ENCODE assay signal across 10 cellular contexts in the genomic region with DNA sequence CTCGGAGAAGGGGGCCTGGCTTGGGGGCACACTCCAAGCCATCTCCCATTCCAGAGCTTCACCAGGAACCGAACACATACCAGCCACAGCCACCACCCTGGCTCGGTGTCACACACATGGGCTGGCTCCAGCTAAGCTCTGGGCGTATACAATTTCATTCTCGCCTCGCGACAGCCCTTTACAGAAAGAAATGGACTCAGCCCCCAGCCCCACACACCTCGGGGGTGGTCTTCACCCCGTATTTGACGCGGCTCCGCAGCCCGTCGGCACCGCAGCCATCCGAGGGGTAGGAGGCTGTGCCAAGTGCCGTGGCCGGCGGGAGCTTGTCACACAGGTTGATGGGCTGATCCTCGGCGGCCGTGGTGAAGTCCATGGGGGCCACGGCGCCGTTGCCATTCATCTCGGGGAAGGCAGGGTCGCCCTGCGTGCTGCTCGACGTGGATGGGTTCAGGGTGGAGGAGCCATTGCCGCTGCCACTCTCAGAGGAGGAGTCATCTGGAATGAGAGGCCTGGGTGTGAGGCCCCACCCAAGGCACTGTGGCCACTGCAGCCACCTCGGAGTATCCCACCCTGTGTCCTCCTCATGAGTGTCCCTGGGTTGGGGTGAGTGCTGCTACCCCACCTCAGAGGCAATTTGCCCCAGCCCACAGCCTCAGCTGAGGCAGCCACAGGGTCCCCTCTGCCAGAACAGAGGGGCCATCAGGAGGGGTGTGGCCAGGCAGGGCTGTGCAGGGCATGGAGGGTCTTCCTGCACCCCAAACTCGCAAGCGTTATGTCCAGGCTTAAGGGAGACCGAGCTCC.
DNase-seq lines count a peak whose midpoint lies in the region; ATAC-seq and TF ChIP-seq lines count a peak whose summit lies in the region.
"Had no signal": no experiment of that assay in that cellular context is flagged by ENCODE, and none has a peak within 500 bp of the region (broad histone marks: within the 10 kb centered on the region; RNA-seq: fewer than 3 reads in every experiment).

No MANE protein-coding gene starts in this region.

- H3K27ac Mint-ChIP-seq in GM23338, result no peak overlapping the region

- no peak overlapping the region for H2AK5ac ChIP-seq in trophoblast cell (ENCODE audit: low read length)

- H4K91ac ChIP-seq in trophoblast cell (ENCODE audit: low read depth, low read length), result no peak overlapping the region

- H2AFZ ChIP-seq in GM23338 (no peak overlapping the region), SU-DHL-6 (ENCODE audit: low read depth, low read length, severe bottlenecking) (no peak overlapping the region), hepatocyte (no peak overlapping the region), trophoblast cell (ENCODE audit: insufficient read depth, low read length, poor library complexity) (no peak overlapping the region)

- H4K20me1 ChIP-seq in GM23338 (replicated peaks; ENCODE audit: insufficient read depth) (peaks cover 25% of the 10 kb centered on the region), SU-DHL-6 (ENCODE audit: low read depth, low read length) (no peaks in the 10 kb centered on the region), hepatocyte (ENCODE audit: insufficient read depth, poor library complexity, severe bottlenecking) (peaks cover 65% of the 10 kb centered on the region)

- peaks cover 14% of the 10 kb centered on the region for H3K4me1 ChIP-seq in GM23338 (ENCODE audit: insufficient read depth)
- peaks cover 23% of the 10 kb centered on the region for H3K4me1 ChIP-seq in hepatocyte (ENCODE audit: insufficient read depth)
- H3K4me1 ChIP-seq in trophoblast cell (ENCODE audit: control insufficient read depth in 1 of 2, insufficient read depth in 2 of 2, low read length in 2 of 2), result peaks cover 13 to 21% of the 10 kb centered on the region in 2 experiments

- H2BK12ac ChIP-seq in trophoblast cell (ENCODE audit: low read length), result no peak overlapping the region

- H3K79me1 ChIP-seq in trophoblast cell (ENCODE audit: low read length), result peaks cover 8% of the 10 kb centered on the region

- peaks cover 16% of the 10 kb centered on the region for H3K36me3 Mint-ChIP-seq in GM23338 (ENCODE audit: low read depth)

- H3K4me1 Mint-ChIP-seq in GM23338, result peaks cover 15% of the 10 kb centered on the region; the same call in 2 of the 3 replicates

- no peak overlapping the region for H2BK120ac ChIP-seq in trophoblast cell (ENCODE audit: insufficient read depth, low read length, poor library complexity)

- 0 out of 2 replicates have a peak, but pooled peaks cover 6% of the 10 kb centered on the region for H3K79me2 ChIP-seq in GM23338 (replicated peaks; ENCODE audit: insufficient read depth)
- no peaks in the 10 kb centered on the region for H3K79me2 ChIP-seq in SU-DHL-6 (ENCODE audit: insufficient read depth, low read length)
- H3K79me2 ChIP-seq in hepatocyte, result peaks cover 77% of the 10 kb centered on the region
- peaks cover 2% of the 10 kb centered on the region for H3K79me2 ChIP-seq in trophoblast cell (ENCODE audit: control insufficient read depth, insufficient read depth, low read length, poor library complexity)

- H3K4me3 Mint-ChIP-seq in GM23338, result peak overlapping the region; percentile 14; the same call in 1 of the 3 replicates

- H3K27me3 Mint-ChIP-seq in GM23338 (ENCODE audit: insufficient read depth, low read depth, poor library complexity), result peaks cover 14% of the 10 kb centered on the region

- H3K14ac ChIP-seq in trophoblast cell (ENCODE audit: low read length), result peak overlapping the region; percentile 1

- no peak for DNase-seq in GM23338 (ENCODE audit: low spot score)
- no peak for DNase-seq in hepatocyte (ENCODE audit: low spot score)
- no peak for DNase-seq in trophoblast cell
- DNase-seq in GF-D8 (lab: John Stamatoyannopoulos, UW), result no peak
- DNase-seq in NCI-H2196 treated with DMSO at 0.1 percent for 48 hours (lab: John Stamatoyannopoulos, UW; ENCODE audit: unreplicated experiment), result no peak
- DNase-seq in stimulated activated CD4-positive, alpha-beta T cell treated with anti-CD3 and anti-CD28 coated beads, Interleukin-4, amount 100 ng/mL, for 4 hours, result no peak

- H3K36me3 ChIP-seq in GM23338 (ENCODE audit: insufficient read depth) (peaks cover 4% of the 10 kb centered on the region; the same call in 1 of the 2 replicates), SU-DHL-6 (ENCODE audit: low read length) (no peaks in the 10 kb centered on the region), hepatocyte (replicated peaks; ENCODE audit: insufficient read depth, low read depth) (peaks cover 5% of the 10 kb centered on the region), trophoblast cell (ENCODE audit: control insufficient read depth in 1 of 2, insufficient read depth in 2 of 2, low read length in 2 of 2) (peaks cover 69 to 74% of the 10 kb centered on the region in 2 experiments)

- H3K9me3 Mint-ChIP-seq in GM23338, result no peaks in the 10 kb centered on the region
- H3K9me3 Mint-ChIP-seq: H9 had no signal

- H3F3A ChIP-seq in GM23338 (replicated peaks; ENCODE audit: low read depth) (0 out of 2 replicates have a peak, but pooled peaks cover 15% of the 10 kb centered on the region), SU-DHL-6 (ENCODE audit: insufficient read depth) (no peaks in the 10 kb centered on the region)

- H3K9me3 ChIP-seq in SU-DHL-6 (ENCODE audit: insufficient read depth, low read length) (no peaks in the 10 kb centered on the region), hepatocyte (ENCODE audit: low read depth) (no peaks in the 10 kb centered on the region), trophoblast cell (ENCODE audit: insufficient read depth, low read depth, low read length) (peaks cover 3% of the 10 kb centered on the region)
- H3K9me3 ChIP-seq: suprapubic skin had no signal

- no peaks in the 10 kb centered on the region for H3K27me3 ChIP-seq in GM23338 (ENCODE audit: insufficient read depth)
- H3K27me3 ChIP-seq in SU-DHL-6 (ENCODE audit: low read length), result no peaks in the 10 kb centered on the region
- no peaks in the 10 kb centered on the region for H3K27me3 ChIP-seq in hepatocyte
- no peaks in the 10 kb centered on the region for H3K27me3 ChIP-seq in trophoblast cell (ENCODE audit: insufficient read depth, low read length)
- H3K27me3 ChIP-seq: suprapubic skin had no signal

- H3K9ac ChIP-seq in SU-DHL-6 (ENCODE audit: low read length) (0 out of 2 replicates have a peak overlapping the region, but pooled peaks have one; percentile 34), trophoblast cell (ENCODE audit: low read length) (no peak overlapping the region)

- no peak overlapping the region for H2BK5ac ChIP-seq in trophoblast cell (ENCODE audit: low read depth, low read length, poor library complexity)

- peak overlapping the region; percentile 26 for H3K18ac ChIP-seq in trophoblast cell (ENCODE audit: low read length)

- H3K9me2 ChIP-seq in GM23338 (ENCODE audit: insufficient read depth) (no peaks in the 10 kb centered on the region), SU-DHL-6 (replicated peaks; ENCODE audit: insufficient read depth, low read length) (no peaks in the 10 kb centered on the region), hepatocyte (replicated peaks; ENCODE audit: insufficient read depth) (no peaks in the 10 kb centered on the region)

- ATAC-seq in GM23338, result no peak
- no peak for ATAC-seq in HG03025 (IDR thresholded peaks at IDR 0.05; ENCODE audit: low FRiP score, unreplicated experiment)

- no peak overlapping the region for H3K4ac ChIP-seq in trophoblast cell (ENCODE audit: low read depth, low read length)

- H3K27ac ChIP-seq in GM23338 (ENCODE audit: low read depth) (no peak overlapping the region), SU-DHL-6 (ENCODE audit: low read depth, low read length) (no peak overlapping the region), hepatocyte (peak overlapping the region; percentile 91), trophoblast cell (ENCODE audit: low read depth, low read length) (no peak overlapping the region)
- H3K27ac ChIP-seq: suprapubic skin had no signal

- peak overlapping the region; percentile 92 for H3K4me2 ChIP-seq in GM23338
- peak overlapping the region; percentile 49 for H3K4me2 ChIP-seq in SU-DHL-6 (ENCODE audit: low read depth, low read length, poor library complexity, severe bottlenecking)
- H3K4me2 ChIP-seq in hepatocyte, result peak overlapping the region; percentile 98
- H3K4me2 ChIP-seq in trophoblast cell (ENCODE audit: low read length), result no peak overlapping the region

- TF ChIP-seq CTCF in GM23338 (conservative IDR thresholded peaks at IDR 0.05; ENCODE audit: low read depth in 2 of 2) (no peak), SU-DHL-6 (IDR thresholded peaks at IDR 0.05; ENCODE audit: insufficient read depth, low read length, poor library complexity, severe bottlenecking) (no peak), hepatocyte (IDR thresholded peaks at IDR 0.05; ENCODE audit: poor library complexity) (no peak)

- H3K4me3 ChIP-seq in GM23338, result peak overlapping the region; percentile 82; the same call in 1 of the 2 replicates
- H3K4me3 ChIP-seq in SU-DHL-6 (ENCODE audit: insufficient read depth, low read length, poor library complexity, severe bottlenecking), result no peak overlapping the region
- H3K4me3 ChIP-seq in hepatocyte, result no peak overlapping the region
- no peak overlapping the region for H3K4me3 ChIP-seq in trophoblast cell (ENCODE audit: low read depth, low read length)

- no peak overlapping the region for H4K12ac ChIP-seq in trophoblast cell (ENCODE audit: low read depth, low read length)

- no peak overlapping the region for H4K8ac ChIP-seq in trophoblast cell (ENCODE audit: low read depth, low read length)

- H3K23ac ChIP-seq in trophoblast cell (ENCODE audit: low read length), result no peak overlapping the region

- 91% methylated on average over 35 of the region's 35 CpGs for WGBS in hepatocyte (ENCODE audit: low lambda C conversion rate, missing lambda C conversion rate)
- no CpG with 5 or more reads among the region's 35 CpGs for WGBS in trophoblast cell (ENCODE audit: extremely low coverage, insufficient coverage, insufficient read length)

TF ChIP-seq in GM23338, 12 proteins besides CTCF, POLR2A, EP300 and RAD21 (continues in another document):
- no peak for TF ChIP-seq EZH2phosphoT487 (IDR thresholded peaks at IDR 0.05; ENCODE audit: unreplicated experiment)
- TF ChIP-seq STAT1 (IDR thresholded peaks at IDR 0.05; ENCODE audit: unreplicated experiment), result no peak
- no peak for TF ChIP-seq JUNB (IDR thresholded peaks at IDR 0.05; ENCODE audit: unreplicated experiment)
- no peak for TF ChIP-seq POLR2AphosphoS5 (IDR thresholded peaks at IDR 0.05; ENCODE audit: low read depth)
- TF ChIP-seq CREB1 (CRISPR knock-in tag; IDR thresholded peaks at IDR 0.05; ENCODE audit: low read depth), result no peak
